20 cellular contexts compared by ENCODE assay signal in genomic region chr3:185103359-185104127, GRCh38. TPM values are rescaled to one million over a fixed set of nuclear protein-coding genes. Genes with fewer than 3 reads are reported as not detected.
"Had no signal": no experiment of that assay in that cellular context is flagged by ENCODE, and none has a peak within 500 bp of the region (broad histone marks: within the 10 kb centered on the region; RNA-seq: fewer than 3 reads in every experiment).

No MANE protein-coding gene starts in this region.

- H3K4me3 ChIP-seq: coronary artery, sigmoid colon, skin epidermis, thoracic aorta, transverse colon had no signal

- FAIRE-seq: endothelial cell of umbilical vein had no signal

- H3K27ac Mint-ChIP-seq: endodermal cell; naive thymus-derived CD4-positive, alpha-beta T cell; nephron progenitor cell; stimulated activated naive B cell treated with anti-CD40 and anti-IgM and Interleukin-4, amounts not matched to agents 10 μg/mL and 1 μg/mL and 100 μg/mL, for 72 hours; stimulated activated naive CD8-positive, alpha-beta T cell treated with anti-CD3 and anti-CD28 coated beads, Interleukin-15, amount 100 ng/mL, for 72 hours had no signal

- DNase-seq: effector CD4-positive, alpha-beta T cell; endodermal cell; erythroblast; foreskin keratinocyte; head of caudate nucleus; hippocampal formation; kidney glomerular epithelial cell; naive thymus-derived CD4-positive, alpha-beta T cell; nephron progenitor cell; sigmoid colon; stimulated activated CD4-positive, alpha-beta T cell treated with anti-CD3 and anti-CD28 coated beads, Interleukin-2, amount 100 ng/mL, for 24 hours; stimulated activated CD4-positive, alpha-beta T cell treated with anti-CD3 and anti-CD28 coated beads, Interleukin-4, amount 100 ng/mL, for 4 hours; stimulated activated naive B cell treated with anti-CD40 and anti-IgM and Interleukin-4, amounts not matched to agents 10 μg/mL and 1 μg/mL and 100 μg/mL, for 72 hours; stimulated activated naive CD8-positive, alpha-beta T cell treated with anti-CD3 and anti-CD28 coated beads, Interleukin-15, amount 100 ng/mL, for 72 hours; transverse colon had no signal

- ATAC-seq: foreskin keratinocyte; naive thymus-derived CD4-positive, alpha-beta T cell; stimulated activated naive B cell treated with anti-CD40 and anti-IgM and Interleukin-4, amounts not matched to agents 10 μg/mL and 1 μg/mL and 100 μg/mL, for 72 hours; stimulated activated naive CD8-positive, alpha-beta T cell treated with anti-CD3 and anti-CD28 coated beads, Interleukin-15, amount 100 ng/mL, for 72 hours had no signal

- H3K4me3 Mint-ChIP-seq: endodermal cell; naive thymus-derived CD4-positive, alpha-beta T cell; nephron progenitor cell; stimulated activated naive B cell treated with anti-CD40 and anti-IgM and Interleukin-4, amounts not matched to agents 10 μg/mL and 1 μg/mL and 100 μg/mL, for 72 hours; stimulated activated naive CD8-positive, alpha-beta T cell treated with anti-CD3 and anti-CD28 coated beads, Interleukin-15, amount 100 ng/mL, for 72 hours had no signal

- H3K27me3 ChIP-seq: sigmoid colon, transverse colon had no signal

- H3K36me3 Mint-ChIP-seq: stimulated activated naive B cell treated with anti-CD40 and anti-IgM and Interleukin-4, amounts not matched to agents 10 μg/mL and 1 μg/mL and 100 μg/mL, for 72 hours had no signal

- H3K4me1 ChIP-seq: foreskin keratinocyte, transverse colon had no signal

- H3K4me1 Mint-ChIP-seq: endodermal cell; naive thymus-derived CD4-positive, alpha-beta T cell; nephron progenitor cell; stimulated activated naive B cell treated with anti-CD40 and anti-IgM and Interleukin-4, amounts not matched to agents 10 μg/mL and 1 μg/mL and 100 μg/mL, for 72 hours; stimulated activated naive CD8-positive, alpha-beta T cell treated with anti-CD3 and anti-CD28 coated beads, Interleukin-15, amount 100 ng/mL, for 72 hours had no signal

- H3K9me3 ChIP-seq: sigmoid colon, transverse colon had no signal

- H3K36me3 ChIP-seq: sigmoid colon, thoracic aorta, transverse colon had no signal

- H3K27ac ChIP-seq: coronary artery, foreskin keratinocyte, sigmoid colon, skin epidermis, thoracic aorta, transverse colon had no signal

RNA-seq across cellular contexts. Expression of gene C3orf70, which starts 49.3 kb away (rescaled TPM):
- total RNA-seq: mononuclear cell had no signal
- polyA plus RNA-seq: foreskin keratinocyte; naive thymus-derived CD4-positive, alpha-beta T cell had no signal
